ENCODE assay signal across 9 cellular contexts in genomic region chr4:5051692-5052423, GRCh38. TPM values are rescaled to one million over a fixed set of nuclear protein-coding genes. Genes with fewer than 3 reads are reported as not detected.
DNase-seq lines count a peak whose midpoint lies in the region; ATAC-seq, FAIRE-seq and TF ChIP-seq lines count a peak whose summit lies in the region.
"Had no signal": no experiment of that assay in that cellular context is flagged by ENCODE, and none has a peak within 500 bp of the region (broad histone marks: within the 10 kb centered on the region; RNA-seq: fewer than 3 reads in every experiment).

No MANE protein-coding gene starts in this region.

- no peaks in the 10 kb centered on the region for H3K36me3 ChIP-seq in CD8-positive, alpha-beta memory T cell (ENCODE audit: insufficient read depth, low read length)
- H3K36me3 ChIP-seq in Peyer's patch: no peaks in the 10 kb centered on the region
- no peaks in the 10 kb centered on the region for H3K36me3 ChIP-seq in pancreas

- H3K27me3 ChIP-seq in CD8-positive, alpha-beta memory T cell (ENCODE audit: insufficient read depth, low read length, poor library complexity, severe bottlenecking): peaks cover 9% of the 10 kb centered on the region
- H3K27me3 ChIP-seq in Peyer's patch: no peaks in the 10 kb centered on the region
- no peaks in the 10 kb centered on the region for H3K27me3 ChIP-seq in pancreas

- no peaks in the 10 kb centered on the region for H3K4me1 ChIP-seq in CD8-positive, alpha-beta memory T cell (ENCODE audit: insufficient read depth, low read length)
- H3K4me1 ChIP-seq in Peyer's patch: peaks cover 0 to 9% (median 3%) of the 10 kb centered on the region in 4 donors
- H3K4me1 ChIP-seq in pancreas: peaks cover 0 to 9% (median 4%) of the 10 kb centered on the region in 3 donors

- H3K36me3 Mint-ChIP-seq in CD8-positive, alpha-beta memory T cell: peaks cover 0 to 3% (median 0%) of the 10 kb centered on the region in 3 donors

- POLR2A ChIA-PET in CD8-positive, alpha-beta memory T cell (lab: Charles Lee): no interaction called here

- no peak overlapping the region for H3K4me3 ChIP-seq in CD8-positive, alpha-beta memory T cell (ENCODE audit: low read length)
- peak overlapping the region; percentile 19 to 48 (median 41) for H3K4me3 ChIP-seq in Peyer's patch
- peak overlapping the region; percentile 16 to 60 (median 36) for H3K4me3 ChIP-seq in pancreas

- no peak overlapping the region for H3K27ac ChIP-seq in CD8-positive, alpha-beta memory T cell (ENCODE audit: low read depth, low read length)
- H3K27ac ChIP-seq in Peyer's patch: no peak overlapping the region
- H3K27ac ChIP-seq in pancreas: no peak overlapping the region
- H3K27ac ChIP-seq: epithelial cell of prostate had no signal

- TF ChIP-seq POLR2A in Peyer's patch (IDR thresholded peaks at IDR 0.05): no peak

- 4 to 8% methylated on average over 37 to 66 of the region's 66 CpGs for WGBS in pancreas, 2 donors

- peaks cover 44 to 55% of the 10 kb centered on the region in 2 donors for H3K27me3 Mint-ChIP-seq in CD8-positive, alpha-beta memory T cell

- ATAC-seq in pancreas: peak; percentile 38 to 47 (median 44)
- no peak for ATAC-seq in GM21528 (IDR thresholded peaks at IDR 0.05; ENCODE audit: low FRiP score, unreplicated experiment)
- no peak for ATAC-seq in GM18868 (IDR thresholded peaks at IDR 0.05; ENCODE audit: unreplicated experiment)

- H3K27ac Mint-ChIP-seq in CD8-positive, alpha-beta memory T cell: no peak overlapping the region

- H3K4me1 Mint-ChIP-seq in CD8-positive, alpha-beta memory T cell: peaks cover 8 to 18% (median 14%) of the 10 kb centered on the region in 3 donors

- TF ChIP-seq CTCF in Peyer's patch (IDR thresholded peaks at IDR 0.05) (no peak), pancreas (IDR thresholded peaks at IDR 0.05) (no peak)

- H3K4me3 Mint-ChIP-seq in CD8-positive, alpha-beta memory T cell: peak overlapping the region in 6 of 7 donors; percentile 23 to 61 (median 48)

- no peaks in the 10 kb centered on the region for H3K9me3 ChIP-seq in CD8-positive, alpha-beta memory T cell (ENCODE audit: low read length)
- H3K9me3 ChIP-seq in Peyer's patch: no peaks in the 10 kb centered on the region
- H3K9me3 ChIP-seq in pancreas: no peaks in the 10 kb centered on the region

- CTCF ChIA-PET in CD8-positive, alpha-beta memory T cell (lab: Charles Lee): no interaction called here

- no peak for DNase-seq in CD8-positive, alpha-beta memory T cell
- DNase-seq in Peyer's patch (no peak), foreskin melanocyte (peak; percentile 23), pancreas (peak in 4 of 6 donors; percentile 22 to 73 (median 47)), NOMO-1 treated with DMSO at 0.1 percent for 48 hours (lab: John Stamatoyannopoulos, UW; ENCODE audit: unreplicated experiment) (no peak), HCEC 1CT (no peak)

- intact Hi-C loops in pancreas (cut with DNase I): loop anchor here in 1 of 3 donors (5.0 to 10.0 kb wide), 2 partner anchors 90 to 763 kb away; no protein-coding TSS in a partner anchor

- H3K9me3 Mint-ChIP-seq in CD8-positive, alpha-beta memory T cell: peaks cover 0 to 4% (median 0%) of the 10 kb centered on the region in 5 donors

- no peak for FAIRE-seq in pancreas (lab: Jason Lieb, UNC)

RNA-seq across cellular contexts. Expression of gene STK32B, which starts 0.6 kb away (rescaled TPM):
- total RNA-seq in CD8-positive, alpha-beta memory T cell: not detected
- not detected for polyA plus RNA-seq in CD8-positive, alpha-beta memory T cell
- total RNA-seq in Peyer's patch (1 to 10 TPM in 3 of 4 donors, under 1 TPM in 1; 0.35 to 3.3 (median 1.3) TPM), pancreas (1 to 10 TPM in 5 of 6 donors, under 1 TPM in 1; 0.55 to 2.4 (median 1.4) TPM)
- 1 to 10 TPM; 1.8 to 6.6 TPM for polyA plus RNA-seq in pancreas

RNA-seq across cellular contexts. Expression of gene CYTL1, which starts 32.6 kb away (rescaled TPM):
- not detected for total RNA-seq in CD8-positive, alpha-beta memory T cell
- polyA plus RNA-seq in CD8-positive, alpha-beta memory T cell: 1.7 TPM
- total RNA-seq in Peyer's patch (1 to 10 TPM in 1 of 4 donors, not detected in 3; 5.8 TPM), pancreas (under 1 TPM; 0.19 to 0.70 (median 0.46) TPM)
- under 1 TPM; 0.23 to 0.35 TPM for polyA plus RNA-seq in pancreas

Comparison
In these comparisons a context has a peak if more than half of its experiments do, and no peak if none do; other contexts are left out.
1. DNase-seq: peak in foreskin melanocyte (single experiment) and pancreas (4 of 6); none in CD8-positive, alpha-beta memory T cell (0 of 5), Peyer's patch (0 of 3), NOMO-1 treated with DMSO at 0.1 percent for 48 hours (single experiment) and HCEC 1CT (single experiment).
2. ATAC-seq: peak in pancreas (4 of 4); none in GM21528 (single experiment) and GM18868 (single experiment).